10 cellular contexts compared by ENCODE assay signal in genomic region chr4:76697129-76697803, GRCh38.
DNase-seq lines count a peak whose midpoint lies in the region; ATAC-seq lines count a peak whose summit lies in the region.
"Had no signal": no experiment of that assay in that cellular context is flagged by ENCODE, and none has a peak within 500 bp of the region (broad histone marks: within the 10 kb centered on the region; RNA-seq: fewer than 3 reads in every experiment).

No MANE protein-coding gene starts in this region.

- peaks cover 11% of the 10 kb centered on the region for H3K4me1 ChIP-seq in mesendoderm (ENCODE audit: control insufficient read depth, low read depth, low read length)

- H3K36me3 ChIP-seq in mesendoderm (ENCODE audit: control insufficient read depth, insufficient read depth, low read length) = no peaks in the 10 kb centered on the region

- H2BK120ac ChIP-seq in mesendoderm (ENCODE audit: low read depth, low read length) = no peak overlapping the region

- H3K4me3 Mint-ChIP-seq in stimulated activated effector memory CD8-positive, alpha-beta T cell treated with anti-CD3 and anti-CD28 coated beads, Interleukin-12 subunit alpha, Interleukin-12 subunit beta, amount 100 ng/mL, for 72 hours = no peak overlapping the region

- H4K8ac ChIP-seq in mesendoderm (ENCODE audit: low read depth, low read length) = peak overlapping the region; percentile 65

- no peaks in the 10 kb centered on the region for H3K4me1 Mint-ChIP-seq in stimulated activated effector memory CD8-positive, alpha-beta T cell treated with anti-CD3 and anti-CD28 coated beads, Interleukin-12 subunit alpha, Interleukin-12 subunit beta, amount 100 ng/mL, for 72 hours

- no peak overlapping the region for H2AK5ac ChIP-seq in mesendoderm (ENCODE audit: low read length)

- H4K5ac ChIP-seq in mesendoderm (ENCODE audit: low read length) = no peak overlapping the region

- H3K36me3 Mint-ChIP-seq in stimulated activated effector memory CD8-positive, alpha-beta T cell treated with anti-CD3 and anti-CD28 coated beads, Interleukin-12 subunit alpha, Interleukin-12 subunit beta, amount 100 ng/mL, for 72 hours = no peaks in the 10 kb centered on the region

- no peak overlapping the region for H2BK5ac ChIP-seq in mesendoderm (ENCODE audit: low read length)

- H3K56ac ChIP-seq in mesendoderm (ENCODE audit: low read length) = no peak overlapping the region

- no peak overlapping the region for H2BK15ac ChIP-seq in mesendoderm (replicated peaks; ENCODE audit: low read depth)

- DNase-seq in mesendoderm (peak; percentile 64), NCI-H2107 treated with DMSO at 0.1 percent for 48 hours (lab: John Stamatoyannopoulos, UW; ENCODE audit: unreplicated experiment) (no peak), HK-2 (ENCODE audit: unreplicated experiment) (no peak)
- no peak for DNase-seq in stimulated activated effector memory CD8-positive, alpha-beta T cell treated with anti-CD3 and anti-CD28 coated beads, Interleukin-12 subunit alpha, Interleukin-12 subunit beta, amount 100 ng/mL, for 72 hours (ENCODE audit: low spot score in 2 of 2)
- DNase-seq: activated effector memory CD4-positive, alpha-beta T cell treated with anti-CD3 and anti-CD28 coated beads, Interleukin-2, amount 50 U/mL, for 16 hours; effector memory CD4-positive, alpha-beta T cell; NCI-H345 had no signal

- no peak overlapping the region for H3K23ac ChIP-seq in mesendoderm (ENCODE audit: low read length)

- H3K9ac ChIP-seq in mesendoderm (ENCODE audit: low read length) = no peak overlapping the region

- H3K4me2 ChIP-seq in mesendoderm (ENCODE audit: low read length) = no peak overlapping the region

- WGBS in mesendoderm (ENCODE audit: extremely low coverage, insufficient coverage, low lambda C conversion rate) = no CpG with 5 or more reads among the region's 3 CpGs

- H3K27ac ChIP-seq in mesendoderm (ENCODE audit: low read depth, low read length) = no peak overlapping the region

- H3K18ac ChIP-seq in mesendoderm (ENCODE audit: low read length) = no peak overlapping the region

- no peak overlapping the region for H3K4me3 ChIP-seq in mesendoderm (ENCODE audit: low read length)

- no peak overlapping the region for H3K4ac ChIP-seq in mesendoderm (ENCODE audit: low read depth, low read length)

- H3K27ac Mint-ChIP-seq in stimulated activated effector memory CD8-positive, alpha-beta T cell treated with anti-CD3 and anti-CD28 coated beads, Interleukin-12 subunit alpha, Interleukin-12 subunit beta, amount 100 ng/mL, for 72 hours = no peak overlapping the region

- peaks cover 10% of the 10 kb centered on the region for H3K79me1 ChIP-seq in mesendoderm (ENCODE audit: low read length)

- peaks cover 26% of the 10 kb centered on the region for H3K79me2 ChIP-seq in mesendoderm (ENCODE audit: control insufficient read depth, insufficient read depth, low read length)

- H3K27me3 ChIP-seq in mesendoderm (ENCODE audit: insufficient read depth, low read length, poor library complexity) = no peaks in the 10 kb centered on the region

- no peaks in the 10 kb centered on the region for H3K9me3 Mint-ChIP-seq in stimulated activated effector memory CD8-positive, alpha-beta T cell treated with anti-CD3 and anti-CD28 coated beads, Interleukin-12 subunit alpha, Interleukin-12 subunit beta, amount 100 ng/mL, for 72 hours

- ATAC-seq in GM18909 (IDR thresholded peaks at IDR 0.05; ENCODE audit: poor library complexity, unreplicated experiment) (peak; percentile 84), GM21717 (IDR thresholded peaks at IDR 0.05; ENCODE audit: unreplicated experiment) (peak; percentile 94), HG03159 (IDR thresholded peaks at IDR 0.05; ENCODE audit: unreplicated experiment) (peak; percentile 88)
- no peak for ATAC-seq in stimulated activated effector memory CD8-positive, alpha-beta T cell treated with anti-CD3 and anti-CD28 coated beads, Interleukin-12 subunit alpha, Interleukin-12 subunit beta, amount 100 ng/mL, for 72 hours
